ENCODE assay signal across 14 cellular contexts in the genomic region with DNA sequence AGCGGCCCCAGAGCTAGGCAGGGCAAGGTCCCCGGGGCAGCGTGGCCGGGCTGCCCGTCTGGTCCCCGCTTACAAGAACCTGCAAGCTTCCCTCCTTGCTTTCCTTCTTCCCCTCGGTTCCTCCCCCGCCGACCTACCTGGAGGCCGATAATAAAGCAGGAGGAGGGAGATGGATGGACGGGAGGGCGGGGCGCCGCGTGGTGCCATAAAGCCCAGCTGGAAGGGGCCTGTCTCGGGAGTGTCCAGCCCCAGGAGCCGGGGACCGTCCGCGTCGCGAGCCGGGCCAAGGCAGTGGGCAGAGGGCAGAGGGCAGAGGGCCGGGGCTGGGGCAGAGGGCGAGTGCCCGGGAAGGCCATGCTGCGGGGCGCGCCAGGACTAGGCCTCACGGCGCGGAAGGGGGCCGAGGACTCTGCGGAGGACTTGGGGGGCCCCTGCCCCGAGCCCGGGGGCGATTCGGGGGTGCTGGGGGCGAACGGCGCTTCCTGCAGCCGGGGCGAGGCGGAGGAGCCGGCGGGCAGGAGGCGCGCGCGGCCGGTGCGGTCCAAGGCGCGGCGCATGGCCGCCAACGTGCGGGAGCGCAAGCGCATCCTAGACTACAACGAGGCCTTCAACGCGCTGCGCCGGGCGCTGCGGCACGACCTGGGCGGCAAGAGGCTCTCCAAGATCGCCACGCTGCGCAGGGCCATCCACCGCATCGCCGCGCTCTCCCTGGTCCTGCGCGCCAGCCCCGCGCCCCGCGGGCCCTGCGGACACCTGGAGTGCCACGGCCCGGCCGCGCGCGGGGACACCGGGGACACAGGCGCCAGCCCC. TPM values are rescaled to one million over a fixed set of nuclear protein-coding genes. Genes with fewer than 3 reads are reported as not detected.
DNase-seq lines count a peak whose midpoint lies in the region; ATAC-seq and TF ChIP-seq lines count a peak whose summit lies in the region.
"Had no signal": no experiment of that assay in that cellular context is flagged by ENCODE, and none has a peak within 500 bp of the region (broad histone marks: within the 10 kb centered on the region; RNA-seq: fewer than 3 reads in every experiment).

A gene (plus strand): TSS at position 235 of the 810 bp plus-strand sequence. CDS start 120 bp downstream, at position 355.

- no peaks in the 10 kb centered on the region for H3K27me3 ChIP-seq in PC-9 (ENCODE audit: insufficient read depth, low read depth)

- no peaks in the 10 kb centered on the region for H3K9me2 ChIP-seq in PC-9 (ENCODE audit: insufficient read depth)

- no peak within 1 kb of the TSS for H2AFZ ChIP-seq in PC-9

- H3K36me3 Mint-ChIP-seq in activated T-cell treated with anti-CD3 and anti-CD28 coated beads, Interleukin-2, amount 50 U/mL, for 24 hours (ENCODE audit: low read depth), result no peaks in the 10 kb centered on the region
- no peaks in the 10 kb centered on the region for H3K36me3 Mint-ChIP-seq in activated CD8-positive, alpha-beta T cell treated with anti-CD3 and anti-CD28 coated beads for 36 hours (ENCODE audit: low read depth)
- H3K36me3 Mint-ChIP-seq in stimulated activated naive CD8-positive, alpha-beta T cell treated with anti-CD3 and anti-CD28 coated beads, Interleukin-15, Interleukin-2, amounts not matched to agents 100 ng/mL and 50 ng/mL, for 24 hours (ENCODE audit: low read depth), result no peaks in the 10 kb centered on the region

- H3K27ac Mint-ChIP-seq in activated T-cell treated with anti-CD3 and anti-CD28 coated beads, Interleukin-2, amount 50 U/mL, for 24 hours, result no peak within 1 kb of the TSS
- H3K27ac Mint-ChIP-seq in activated CD8-positive, alpha-beta T cell treated with anti-CD3 and anti-CD28 coated beads for 36 hours, result no peak within 1 kb of the TSS
- no peak within 1 kb of the TSS for H3K27ac Mint-ChIP-seq in stimulated activated naive CD8-positive, alpha-beta T cell treated with anti-CD3 and anti-CD28 coated beads, Interleukin-15, Interleukin-2, amounts not matched to agents 100 ng/mL and 50 ng/mL, for 24 hours

- no peak for TF ChIP-seq CTCF in activated CD8-positive, alpha-beta T cell treated with anti-CD3 and anti-CD28 coated beads for 36 hours (IDR thresholded peaks at IDR 0.05)
- TF ChIP-seq CTCF in PC-9 (conservative IDR thresholded peaks at IDR 0.05), result no peak

- no peaks in the 10 kb centered on the region for H3K36me3 ChIP-seq in PC-9 (ENCODE audit: low read depth)

- no peak within 1 kb of the TSS for H3K4me3 ChIP-seq in PC-9

- peaks cover 27% of the 10 kb centered on the region for H3F3A ChIP-seq in PC-9 (ENCODE audit: insufficient read depth, low read depth)

- ATAC-seq in activated CD8-positive, alpha-beta T cell treated with anti-CD3 and anti-CD28 coated beads for 36 hours, result no peak

- no peaks in the 10 kb centered on the region for H3K9me3 ChIP-seq in PC-9 (ENCODE audit: insufficient read depth, low read depth)

- H3K9me3 Mint-ChIP-seq in activated T-cell treated with anti-CD3 and anti-CD28 coated beads, Interleukin-2, amount 50 U/mL, for 24 hours, result no peaks in the 10 kb centered on the region
- no peaks in the 10 kb centered on the region for H3K9me3 Mint-ChIP-seq in activated CD8-positive, alpha-beta T cell treated with anti-CD3 and anti-CD28 coated beads for 36 hours
- no peaks in the 10 kb centered on the region for H3K9me3 Mint-ChIP-seq in stimulated activated naive CD8-positive, alpha-beta T cell treated with anti-CD3 and anti-CD28 coated beads, Interleukin-15, Interleukin-2, amounts not matched to agents 100 ng/mL and 50 ng/mL, for 24 hours

- no TSS peak for BruUV-seq in PC-9 (replicated peaks; lab: Mats Ljungman, UMichigan)

- POLR2A ChIA-PET in activated CD8-positive, alpha-beta T cell treated with anti-CD3 and anti-CD28 coated beads for 36 hours (lab: Charles Lee), result no interaction called here
- POLR2A ChIA-PET in PC-9 (lab: Charles Lee; ENCODE audit: unreplicated experiment), result no interaction called here

- CTCF ChIA-PET in activated CD8-positive, alpha-beta T cell treated with anti-CD3 and anti-CD28 coated beads for 36 hours (lab: Charles Lee), result interaction anchor here (1.5 to 2.8 kb wide), 2 partner anchors 18 to 62 kb away, joined by 4 to 11 read pairs; no protein-coding TSS in a partner anchor
- CTCF ChIA-PET in PC-9 (lab: Charles Lee), result interaction anchor here (0.6 kb wide), 1 partner anchor 212 kb away, joined by 4 read pairs; no protein-coding TSS in a partner anchor

- H3K4me3 Mint-ChIP-seq in activated T-cell treated with anti-CD3 and anti-CD28 coated beads, Interleukin-2, amount 50 U/mL, for 24 hours, result peak within 1 kb of the TSS; percentile 84
- H3K4me3 Mint-ChIP-seq in activated CD8-positive, alpha-beta T cell treated with anti-CD3 and anti-CD28 coated beads for 36 hours, result peak within 1 kb of the TSS; percentile 82
- H3K4me3 Mint-ChIP-seq in stimulated activated naive CD8-positive, alpha-beta T cell treated with anti-CD3 and anti-CD28 coated beads, Interleukin-15, Interleukin-2, amounts not matched to agents 100 ng/mL and 50 ng/mL, for 24 hours, result peak within 1 kb of the TSS; percentile 85

- H3K4me1 ChIP-seq in PC-9 (replicated peaks; ENCODE audit: insufficient read depth), result peaks cover 12% of the 10 kb centered on the region; the same call in 1 of the 2 replicates

- no peak for DNase-seq in activated T-cell treated with anti-CD3 and anti-CD28 coated beads, Interleukin-2, amount 50 U/mL, for 24 hours
- DNase-seq in activated T-cell treated with anti-CD3 and anti-CD28 coated beads for 4 hours, result no peak
- no peak for DNase-seq in activated CD8-positive, alpha-beta T cell treated with anti-CD3 and anti-CD28 coated beads for 36 hours
- DNase-seq in iris pigment epithelial cell (ENCODE audit: low read depth), result peak; percentile 22
- no peak for DNase-seq in NCI-H774 (lab: John Stamatoyannopoulos, UW)
- DNase-seq in PC-9, result no peak
- DNase-seq in iPS-NIHi7 (ENCODE audit: extremely low spot score), result no peak
- DNase-seq: dermis blood vessel endothelial cell; NCI-H1436; stimulated activated CD4-positive, alpha-beta T cell treated with anti-CD3 and anti-CD28 coated beads, Interleukin-12 subunit alpha, Interleukin-12 subunit beta, amount 100 ng/mL, for 4 hours had no signal

- peaks cover 14% of the 10 kb centered on the region for H3K4me1 Mint-ChIP-seq in activated T-cell treated with anti-CD3 and anti-CD28 coated beads, Interleukin-2, amount 50 U/mL, for 24 hours (ENCODE audit: low read depth)
- H3K4me1 Mint-ChIP-seq in activated CD8-positive, alpha-beta T cell treated with anti-CD3 and anti-CD28 coated beads for 36 hours (ENCODE audit: low read depth), result peaks cover 5% of the 10 kb centered on the region
- H3K4me1 Mint-ChIP-seq in stimulated activated naive CD8-positive, alpha-beta T cell treated with anti-CD3 and anti-CD28 coated beads, Interleukin-15, Interleukin-2, amounts not matched to agents 100 ng/mL and 50 ng/mL, for 24 hours (ENCODE audit: low read depth), result peaks cover 6% of the 10 kb centered on the region

- peaks cover 42% of the 10 kb centered on the region for H3K27me3 Mint-ChIP-seq in activated T-cell treated with anti-CD3 and anti-CD28 coated beads, Interleukin-2, amount 50 U/mL, for 24 hours
- H3K27me3 Mint-ChIP-seq in activated CD8-positive, alpha-beta T cell treated with anti-CD3 and anti-CD28 coated beads for 36 hours, result peaks cover 30% of the 10 kb centered on the region
- peaks cover 39% of the 10 kb centered on the region for H3K27me3 Mint-ChIP-seq in stimulated activated naive CD8-positive, alpha-beta T cell treated with anti-CD3 and anti-CD28 coated beads, Interleukin-15, Interleukin-2, amounts not matched to agents 100 ng/mL and 50 ng/mL, for 24 hours

- no peaks in the 10 kb centered on the region for H4K20me1 ChIP-seq in PC-9 (ENCODE audit: insufficient read depth)

- intact Hi-C loops in activated CD8-positive, alpha-beta T cell treated with anti-CD3 and anti-CD28 coated beads for 36 hours (cut with micrococcal nuclease), result loop anchor here (10.0 kb wide), 1 partner anchor 244 kb away; a partner anchor contains a TSS
- intact Hi-C loops in PC-9 (cut with micrococcal nuclease; ENCODE audit: unreplicated experiment), result no loop called here

- H3K4me2 ChIP-seq in PC-9, result no peak within 1 kb of the TSS

- H3K27ac ChIP-seq in PC-9, result no peak within 1 kb of the TSS

- no peaks in the 10 kb centered on the region for H3K79me2 ChIP-seq in PC-9 (ENCODE audit: low read depth)

RNA-seq across cellular contexts. Expression of the gene that starts here (rescaled TPM):
- total RNA-seq in activated CD8-positive, alpha-beta T cell treated with anti-CD3 and anti-CD28 coated beads for 36 hours, result not detected
- not detected in 2 replicates for total RNA-seq in PC-9 (2021)
- total RNA-seq: dermis blood vessel endothelial cell, kidney epithelial cell, omental fat pad, SK-MEL-5 had no signal
